22 cellular contexts compared by ENCODE assay signal in the genomic region with DNA sequence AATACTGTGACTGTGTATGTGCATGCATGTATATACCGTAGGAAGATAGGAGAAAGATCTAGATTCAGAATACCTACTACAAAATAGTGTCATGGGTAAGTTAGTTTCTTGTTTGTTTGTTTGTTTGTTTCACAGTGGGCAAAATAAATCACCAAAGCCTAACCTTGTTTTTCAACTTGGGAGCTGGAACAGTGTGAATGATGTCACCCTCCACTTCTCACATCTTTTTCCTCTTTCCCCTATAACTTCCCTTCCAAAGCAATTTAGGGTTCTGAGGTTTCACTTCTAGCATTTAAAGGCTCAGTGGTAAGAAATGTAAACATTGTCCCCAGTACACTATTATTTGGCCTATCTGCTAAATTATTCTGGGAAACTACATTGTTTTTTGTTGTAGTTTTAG. TPM values are rescaled to one million over a fixed set of nuclear protein-coding genes. Genes with fewer than 3 reads are reported as not detected.
A peak's percentile ranks its signal among the peaks of the same experiment; 100 is the strongest.
DNase-seq lines count a peak whose midpoint lies in the region; ATAC-seq and TF ChIP-seq lines count a peak whose summit lies in the region.
"Had no signal": no experiment of that assay in that cellular context is flagged by ENCODE, and none has a peak within 500 bp of the region (broad histone marks: within the 10 kb centered on the region; RNA-seq: fewer than 3 reads in every experiment).

No MANE protein-coding gene starts in this region.

- DNase-seq in NOMO-1 treated with DMSO at 0.1 percent for 48 hours (lab: John Stamatoyannopoulos, UW; ENCODE audit: unreplicated experiment) (peak; percentile 13), NOMO-1 treated with dmso at 0.1 percent for 144 hours (lab: John Stamatoyannopoulos, UW; ENCODE audit: unreplicated experiment) (no peak), SJSA1 (ENCODE audit: low read depth in 1 of 2, low spot score in 2 of 2) (no peak), foreskin keratinocyte (no peak), smooth muscle cell (lab: John Stamatoyannopoulos, UW; ENCODE audit: unreplicated experiment) (no peak), Ammon's horn (ENCODE audit: low spot score) (no peak), vagina (ENCODE audit: extremely low spot score in 2 of 2) (no peak)
- DNase-seq: 8988T; activated CD4-positive, alpha-beta T cell treated with anti-CD3 and anti-CD28 coated beads for 1 hour; activated CD8-positive, alpha-beta memory T cell treated with anti-CD3 and anti-CD28 coated beads, Interleukin-2, amount 50 U/mL, for 48 hours; activated naive CD4-positive, alpha-beta T cell treated with anti-CD3 and anti-CD28 coated beads, Interleukin-2, amount 50 U/mL, for 16 hours; CD4-positive, alpha-beta memory T cell; effector memory CD8-positive, alpha-beta T cell; immature natural killer cell; Karpas-422; NCI-H187; NCI-H526 treated with DMSO at 0.1 percent for 48 hours; pancreas; stomach had no signal

- peak overlapping the region; percentile 37 for H3K4me2 ChIP-seq in smooth muscle cell

- peaks cover 17% of the 10 kb centered on the region for H3K4me1 ChIP-seq in SJSA1 (replicated peaks)
- H3K4me1 ChIP-seq in foreskin keratinocyte = peaks cover 4% of the 10 kb centered on the region
- peaks cover 6% of the 10 kb centered on the region for H3K4me1 ChIP-seq in smooth muscle cell (ENCODE audit: low read depth)
- no peaks in the 10 kb centered on the region for H3K4me1 ChIP-seq in vagina

- H3K27ac ChIP-seq in SJSA1 = peak overlapping the region; percentile 13; the same call in 1 of the 2 replicates
- peak overlapping the region; percentile 45 for H3K27ac ChIP-seq in foreskin keratinocyte
- H3K27ac ChIP-seq in smooth muscle cell (ENCODE audit: low read depth) = peak overlapping the region; percentile 63
- H3K27ac ChIP-seq in vagina = no peak overlapping the region
- H3K27ac ChIP-seq: gastroesophageal sphincter, stomach had no signal

- H3K4me3 ChIP-seq in SJSA1 (no peak overlapping the region), smooth muscle cell (no peak overlapping the region), vagina (no peak overlapping the region)
- H3K4me3 ChIP-seq: gastroesophageal sphincter, pancreas, stomach had no signal

- TF ChIP-seq POLR2A in vagina (IDR thresholded peaks at IDR 0.05) = no peak

- H3K9ac ChIP-seq in smooth muscle cell (ENCODE audit: low read depth) = no peak overlapping the region

- H3F3A ChIP-seq in smooth muscle cell (ENCODE audit: low read depth) = no peaks in the 10 kb centered on the region

- WGBS in smooth muscle cell (ENCODE audit: low lambda C conversion rate) = 100% methylated on average over 1 of the region's 1 CpG

- no peaks in the 10 kb centered on the region for H3K79me2 ChIP-seq in smooth muscle cell (ENCODE audit: low read depth)

- intact Hi-C loops in vagina (cut with DNase I) = no loop called here

- H3K9me3 ChIP-seq in SJSA1 (replicated peaks) = no peaks in the 10 kb centered on the region
- no peaks in the 10 kb centered on the region for H3K9me3 ChIP-seq in smooth muscle cell (replicated peaks; ENCODE audit: low read depth)
- no peaks in the 10 kb centered on the region for H3K9me3 ChIP-seq in vagina
- H3K9me3 ChIP-seq: gastroesophageal sphincter, pancreas, stomach had no signal

- ATAC-seq in foreskin keratinocyte = no peak
- no peak for ATAC-seq in GM21447 (IDR thresholded peaks at IDR 0.05; ENCODE audit: unreplicated experiment)
- ATAC-seq: effector memory CD8-positive, alpha-beta T cell; gastroesophageal sphincter had no signal

- H3K27me3 ChIP-seq in SJSA1 (replicated peaks) = no peaks in the 10 kb centered on the region
- no peaks in the 10 kb centered on the region for H3K27me3 ChIP-seq in foreskin keratinocyte
- no peaks in the 10 kb centered on the region for H3K27me3 ChIP-seq in smooth muscle cell (ENCODE audit: low read depth)
- no peaks in the 10 kb centered on the region for H3K27me3 ChIP-seq in vagina
- H3K27me3 ChIP-seq: gastroesophageal sphincter, pancreas, stomach had no signal

- TF ChIP-seq CTCF in foreskin keratinocyte (conservative IDR thresholded peaks at IDR 0.05) (no peak), smooth muscle cell (IDR thresholded peaks at IDR 0.05; ENCODE audit: borderline replicate concordance, insufficient read depth, poor library complexity, severe bottlenecking) (no peak), vagina (IDR thresholded peaks at IDR 0.05) (no peak)

- H3K36me3 ChIP-seq in SJSA1 (no peaks in the 10 kb centered on the region), smooth muscle cell (ENCODE audit: low read depth) (no peaks in the 10 kb centered on the region), vagina (no peaks in the 10 kb centered on the region)
- H3K36me3 ChIP-seq: gastroesophageal sphincter, pancreas had no signal

- H2AFZ ChIP-seq in smooth muscle cell (ENCODE audit: low read depth) = no peak overlapping the region

- no peaks in the 10 kb centered on the region for H4K20me1 ChIP-seq in smooth muscle cell (ENCODE audit: low read depth)

RNA-seq across cellular contexts. Expression of a gene that starts 5.4 kb away (rescaled TPM):
- 0.08 TPM in 1 of 2 replicates, not detected in the other for total RNA-seq in SJSA1 (2014; rRNA removed; shearing (Covaris generic))
- 0.14 and 0.21 TPM in 2 replicates for total RNA-seq in foreskin keratinocyte
- 0.12 and 0.17 TPM in 2 replicates for polyA plus RNA-seq in foreskin keratinocyte
- total RNA-seq in smooth muscle cell = not detected in 2 replicates
- 0.46 TPM in 1 of 2 replicates, not detected in the other for polyA plus RNA-seq in smooth muscle cell
- not detected for total RNA-seq in vagina
- total RNA-seq: CD4-positive, alpha-beta memory T cell; stomach; T-helper 2 cell treated with Interferon-gamma antibody and Interleukin-4, amounts not matched to agents 100 ng/mL and 5 ng/mL, for 36 hours had no signal
